In the genomic region with DNA sequence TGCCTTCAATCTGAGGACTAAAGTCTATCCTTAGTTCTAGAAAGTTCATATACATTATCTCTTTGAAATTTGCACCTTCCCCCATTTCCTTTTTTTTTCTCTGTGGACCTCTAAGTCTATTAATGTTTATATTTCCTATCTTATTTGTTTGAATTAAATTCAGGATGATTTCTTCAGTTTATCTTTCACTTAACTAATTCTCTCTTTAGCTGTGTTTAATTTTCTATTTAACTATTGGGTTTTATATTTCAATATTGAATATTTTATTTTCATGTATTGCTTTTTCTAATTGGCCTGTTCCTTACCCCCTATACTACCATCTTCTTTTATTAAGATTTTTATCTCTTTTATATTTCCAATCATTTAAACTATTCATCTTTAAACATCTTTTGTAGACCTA, we compare ENCODE assay signal across 25 cellular contexts.
"Had no signal": no experiment of that assay in that cellular context is flagged by ENCODE, and none has a peak within 500 bp of the region (broad histone marks: within the 10 kb centered on the region; RNA-seq: fewer than 3 reads in every experiment).

No MANE protein-coding gene starts in this region.

- H3K9me3 ChIP-seq: mucosa of descending colon, pancreas, prostate gland, testis, vagina had no signal

- DNase-seq: activated CD4-positive, alpha-beta T cell treated with anti-CD3 and anti-CD28 coated beads for 48 hours; activated CD4-positive, alpha-beta T cell treated with anti-CD3 and anti-CD28 coated beads, Interleukin-2, amount 50 U/mL, for 48 hours; activated CD8-positive, alpha-beta memory T cell treated with anti-CD3 and anti-CD28 coated beads for 24 hours; activated effector memory CD4-positive, alpha-beta T cell treated with anti-CD3 and anti-CD28 coated beads, Interleukin-2, amount 50 U/mL, for 16 hours; activated naive CD4-positive, alpha-beta T cell treated with anti-CD3 and anti-CD28 coated beads for 36 hours; activated naive CD8-positive, alpha-beta T cell treated with anti-CD3 and anti-CD28 coated beads for 36 hours; caudate nucleus; left ventricle myocardium superior; mucosa of descending colon; nephron progenitor cell; pancreas; retina; stimulated activated CD4-positive, alpha-beta T cell treated with anti-CD3 and anti-CD28 coated beads, Interleukin-12 subunit alpha, Interleukin-12 subunit beta, amount 100 ng/mL, for 4 hours; stimulated activated CD4-positive, alpha-beta T cell treated with anti-CD3 and anti-CD28 coated beads, Interleukin-4, amount 100 ng/mL, for 1 hour; stimulated activated naive CD8-positive, alpha-beta T cell treated with anti-CD3 and anti-CD28 coated beads, Interleukin-15, Interleukin-2, amounts not matched to agents 100 U/mL and 50 U/mL, for 24 hours; T1000; testis; trophoblast cell; WERI-Rb-1 had no signal

- H3K4me3 Mint-ChIP-seq: activated naive CD4-positive, alpha-beta T cell treated with anti-CD3 and anti-CD28 coated beads for 36 hours; activated naive CD8-positive, alpha-beta T cell treated with anti-CD3 and anti-CD28 coated beads for 36 hours; nephron progenitor cell; T-helper 1 cell treated with Interleukin-12 subunit alpha and Interleukin-12 subunit beta and Interleukin-4 antibody, amounts not matched to agents 30 μg/mL and 1 μg/mL, for 36 hours had no signal

- ATAC-seq: activated CD4-positive, CD25-positive, alpha-beta regulatory T cell treated with anti-CD3 and anti-CD28 coated beads, Interleukin-2, amount 50 U/mL, for 24 hours; left ventricle myocardium superior; mucosa of descending colon; pancreas; sciatic nerve; stimulated activated naive CD8-positive, alpha-beta T cell treated with anti-CD3 and anti-CD28 coated beads, Interleukin-15, Interleukin-2, amounts not matched to agents 100 U/mL and 50 U/mL, for 24 hours had no signal

- H3K36me3 ChIP-seq: pancreas, prostate gland, vagina, WERI-Rb-1 had no signal

- H3K27ac Mint-ChIP-seq: activated naive CD4-positive, alpha-beta T cell treated with anti-CD3 and anti-CD28 coated beads for 36 hours; activated naive CD8-positive, alpha-beta T cell treated with anti-CD3 and anti-CD28 coated beads for 36 hours; nephron progenitor cell had no signal

- H3K27me3 ChIP-seq: pancreas, testis, vagina had no signal

- H3K27ac ChIP-seq: prostate gland, testis, vagina, WERI-Rb-1 had no signal

- H3K36me3 Mint-ChIP-seq: activated naive CD8-positive, alpha-beta T cell treated with anti-CD3 and anti-CD28 coated beads for 36 hours had no signal

- H3K4me3 ChIP-seq: mucosa of descending colon, pancreas, prostate gland, skin epidermis, testis, vagina had no signal
